Comparison of ENCODE assay signal across 21 cellular contexts in the genomic region with DNA sequence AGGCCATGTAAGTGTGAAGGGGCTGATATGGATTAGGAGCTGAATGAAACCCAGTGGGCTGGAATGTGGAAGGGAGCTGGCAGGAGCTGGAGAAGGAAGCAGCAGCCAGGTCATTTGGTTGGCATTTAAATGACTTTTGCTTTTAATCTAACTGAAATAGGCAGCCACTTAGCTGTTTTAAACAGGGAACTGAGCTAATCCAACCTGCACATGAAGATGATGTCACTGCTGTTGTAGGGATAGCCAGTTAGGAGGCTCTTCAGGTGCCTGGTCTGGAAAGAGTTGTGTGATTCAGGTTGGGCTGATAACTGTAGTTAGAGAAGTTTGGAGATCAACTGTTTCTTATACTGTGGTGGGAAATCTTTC.
DNase-seq lines count a peak whose midpoint lies in the region; ATAC-seq and TF ChIP-seq lines count a peak whose summit lies in the region.
"Had no signal": no experiment of that assay in that cellular context is flagged by ENCODE, and none has a peak within 500 bp of the region (broad histone marks: within the 10 kb centered on the region; RNA-seq: fewer than 3 reads in every experiment).

No MANE protein-coding gene starts in this region.

- H3K18ac ChIP-seq in IMR-90 (ENCODE audit: low read depth, low read length) = peak overlapping the region; percentile 88; the same call in 1 of the 2 replicates

- peak; percentile 43 for DNase-seq in IMR-90
- DNase-seq in ascending aorta (ENCODE audit: low spot score in 2 of 2) = no peak
- no peak for DNase-seq in right atrium auricular region (ENCODE audit: low spot score)
- DNase-seq in psoas muscle = no peak
- DNase-seq in NCI-H2107 treated with DMSO at 0.1 percent for 48 hours (lab: John Stamatoyannopoulos, UW; ENCODE audit: unreplicated experiment) = no peak
- DNase-seq in NCI-H446 (lab: John Stamatoyannopoulos, UW) = no peak
- no peak for DNase-seq in NCI-H1694 treated with DMSO at 0.1 percent for 48 hours (lab: John Stamatoyannopoulos, UW)
- DNase-seq: activated CD4-positive, alpha-beta T cell treated with anti-CD3 and anti-CD28 coated beads, Interleukin-2, amount 50 U/mL, for 4 hours; activated T-cell treated with anti-CD3 and anti-CD28 coated beads, Interleukin-2, amount 50 U/mL, for 24 hours; AML-193; COR-L47; effector CD8-positive, alpha-beta T cell; hippocampal formation; left colon; NCI-H1105; NCI-H748 treated with DMSO at 0.1 percent for 48 hours; Peyer's patch; spleen had no signal

- H2AK9ac ChIP-seq in IMR-90 (replicated peaks; ENCODE audit: low read depth, low read length, poor library complexity) = peak overlapping the region; percentile 0

- peak overlapping the region; percentile 7; the same call in 1 of the 2 replicates for H3K4me2 ChIP-seq in IMR-90 (ENCODE audit: low read depth, low read length)

- TF ChIP-seq POLR2A in IMR-90 (IDR thresholded peaks at IDR 0.05; ENCODE audit: low read depth, low read length) = no peak

- H3K4me1 ChIP-seq in IMR-90 (ENCODE audit: control insufficient read depth, insufficient read depth, low read length) (peaks cover 30% of the 10 kb centered on the region), ascending aorta (peaks cover 3 to 13% of the 10 kb centered on the region in 2 donors), right atrium auricular region (peaks cover 0 to 13% of the 10 kb centered on the region in 2 donors), psoas muscle (peaks cover 25% of the 10 kb centered on the region)
- H3K4me1 ChIP-seq: Peyer's patch, spleen, suprapubic skin had no signal

- peak overlapping the region; percentile 87 for H4K91ac ChIP-seq in IMR-90 (ENCODE audit: insufficient read depth, low read depth, low read length)

- no peaks in the 10 kb centered on the region for H3K79me1 ChIP-seq in IMR-90 (ENCODE audit: low read depth in 1 of 2, low read length in 2 of 2)

- ATAC-seq in IMR-90 (ENCODE audit: low read depth) (peak; percentile 13; the same call in 1 of the 2 replicates), psoas muscle (peak in 2 of 4 donors; percentile 32 to 58), GM21447 (IDR thresholded peaks at IDR 0.05; ENCODE audit: unreplicated experiment) (no peak)
- ATAC-seq: K562, left colon had no signal

- no peak for TF ChIP-seq RAD21 in IMR-90 (IDR thresholded peaks at IDR 0.05; ENCODE audit: low read length)

- H3K27ac ChIP-seq in IMR-90 (ENCODE audit: insufficient read depth, low read length) (no peak overlapping the region), ascending aorta (peak overlapping the region; percentile 33 to 55), right atrium auricular region (peak overlapping the region; percentile 60 to 88), psoas muscle (peak overlapping the region; percentile 51)
- H3K27ac ChIP-seq: Peyer's patch, spleen, suprapubic skin had no signal

- H3K9me3 ChIP-seq in IMR-90 (ENCODE audit: control insufficient read depth, insufficient read depth, low read length) = no peaks in the 10 kb centered on the region
- no peaks in the 10 kb centered on the region for H3K9me3 ChIP-seq in ascending aorta
- no peaks in the 10 kb centered on the region for H3K9me3 ChIP-seq in right atrium auricular region
- no peaks in the 10 kb centered on the region for H3K9me3 ChIP-seq in psoas muscle
- H3K9me3 ChIP-seq: Peyer's patch, spleen, suprapubic skin had no signal

- no peak overlapping the region for H2AFZ ChIP-seq in IMR-90 (replicated peaks; ENCODE audit: low read length, poor library complexity)

- peak overlapping the region; percentile 93 for H2BK20ac ChIP-seq in IMR-90 (ENCODE audit: low read depth, low read length)

- H3K9ac ChIP-seq in IMR-90 (ENCODE audit: low read depth, low read length) = no peak overlapping the region

- peak overlapping the region; percentile 19 to 78; a peak in 3 of 4 replicates for H4K8ac ChIP-seq in IMR-90 (ENCODE audit: low read depth in 2 of 2, low read length in 2 of 2)

- no peaks in the 10 kb centered on the region for H3K36me3 ChIP-seq in IMR-90 (ENCODE audit: control insufficient read depth, insufficient read depth, low read length)
- no peaks in the 10 kb centered on the region for H3K36me3 ChIP-seq in ascending aorta
- no peaks in the 10 kb centered on the region for H3K36me3 ChIP-seq in right atrium auricular region
- no peaks in the 10 kb centered on the region for H3K36me3 ChIP-seq in psoas muscle (ENCODE audit: insufficient read depth in 1 of 2, low read depth in 1 of 2)
- H3K36me3 ChIP-seq: Peyer's patch, spleen, suprapubic skin had no signal

- H3K14ac ChIP-seq in IMR-90 (replicated peaks; ENCODE audit: low read depth, low read length) = peak overlapping the region; percentile 87

- in situ Hi-C loops in IMR-90 (cut with MboI; ENCODE audit: low sequenced_read_pairs) = no loop called here

- BruUV-seq in IMR-90 (replicated peaks; lab: Mats Ljungman, UMichigan) = no TSS peak

- H2BK5ac ChIP-seq in IMR-90 (ENCODE audit: low read depth, low read length, poor library complexity, severe bottlenecking) = peak overlapping the region; percentile 68

- CTCF ChIA-PET in IMR-90 (lab: Yijun Ruan, JAX) = interaction anchor here (1.0 to 1.1 kb wide), 2 partner anchors 11 to 33 kb away, joined by 3 read pairs; no protein-coding TSS in a partner anchor

- H4K5ac ChIP-seq in IMR-90 (ENCODE audit: low read depth, low read length) = peak overlapping the region; percentile 50; the same call in 1 of the 2 replicates

- peak overlapping the region; percentile 91 for H3K23ac ChIP-seq in IMR-90 (ENCODE audit: low read depth, low read length)

- H2BK120ac ChIP-seq in IMR-90 (ENCODE audit: low read depth, low read length) = peak overlapping the region; percentile 93

- H3K27me3 ChIP-seq in IMR-90 (ENCODE audit: control insufficient read depth, insufficient read depth, low read length) (no peaks in the 10 kb centered on the region), ascending aorta (no peaks in the 10 kb centered on the region), right atrium auricular region (no peaks in the 10 kb centered on the region), psoas muscle (ENCODE audit: insufficient read depth in 3 of 3, low read length in 2 of 3) (no peaks in the 10 kb centered on the region)
- H3K27me3 ChIP-seq: Peyer's patch, spleen, suprapubic skin had no signal

- H3K4ac ChIP-seq in IMR-90 (ENCODE audit: low read depth, low read length) = peak overlapping the region; percentile 87

- no peaks in the 10 kb centered on the region for H4K20me1 ChIP-seq in IMR-90 (ENCODE audit: insufficient read depth, low read length)

- peak overlapping the region; percentile 69; the same call in 2 of the 3 replicates for H2BK15ac ChIP-seq in IMR-90 (ENCODE audit: low read depth, low read length)

- POLR2A ChIA-PET in IMR-90 (lab: Charles Lee; ENCODE audit: unreplicated experiment) = no interaction called here

- peak overlapping the region; percentile 37; the same call in 1 of the 2 replicates for H3K56ac ChIP-seq in IMR-90 (ENCODE audit: extremely low read depth, insufficient read depth, low read length)

- H3K9me1 ChIP-seq in IMR-90 (ENCODE audit: insufficient read depth, low read length) = peaks cover 17% of the 10 kb centered on the region

- dilution Hi-C loops in IMR-90 (cut with HindIII; ENCODE audit: low sequenced_read_pairs, unreplicated experiment) = no loop called here

- H3K4me3 ChIP-seq in IMR-90 (ENCODE audit: insufficient read depth, low read depth, low read length) = no peak overlapping the region
- H3K4me3 ChIP-seq in ascending aorta = no peak overlapping the region
- no peak overlapping the region for H3K4me3 ChIP-seq in right atrium auricular region
- no peak overlapping the region for H3K4me3 ChIP-seq in psoas muscle
- H3K4me3 ChIP-seq: K562, Peyer's patch, spleen, suprapubic skin had no signal

- intact Hi-C loops in IMR-90 (cut with micrococcal nuclease) = loop anchor here (5.0 kb wide), 1 partner anchor 302 kb away; the partner anchor contains the start of gene DDX60
- intact Hi-C loops in ascending aorta (cut with DNase I) = no loop called here
- intact Hi-C loops in psoas muscle (cut with DNase I) = no loop called here

- H2AK5ac ChIP-seq in IMR-90 (ENCODE audit: low read depth, low read length) = peak overlapping the region; percentile 65

- no peak for TF ChIP-seq CTCF in IMR-90 (conservative IDR thresholded peaks at IDR 0.05; ENCODE audit: low read depth, low read length)
- TF ChIP-seq CTCF in ascending aorta (IDR thresholded peaks at IDR 0.05) = no peak
- TF ChIP-seq CTCF in right atrium auricular region (IDR thresholded peaks at IDR 0.05) = no peak
- TF ChIP-seq CTCF in psoas muscle (IDR thresholded peaks at IDR 0.05) = no peak

TF ChIP-seq in IMR-90, 13 proteins besides CTCF, POLR2A, EP300 and RAD21:
- TF ChIP-seq FOS (IDR thresholded peaks at IDR 0.05; ENCODE audit: low read depth, low read length) (no peak), CHD1 (IDR thresholded peaks at IDR 0.05; ENCODE audit: low read depth, low read length) (no peak), CEBPB (IDR thresholded peaks at IDR 0.05; ENCODE audit: low read depth, low read length) (no peak), SMC3 (IDR thresholded peaks at IDR 0.05; ENCODE audit: low read depth, low read length) (no peak), NFE2L2 (IDR thresholded peaks at IDR 0.05; ENCODE audit: low read depth, low read length) (no peak), MAZ (IDR thresholded peaks at IDR 0.05; ENCODE audit: borderline replicate concordance, low read depth, low read length) (no peak), MXI1 (IDR thresholded peaks at IDR 0.05; ENCODE audit: borderline replicate concordance, low read depth, low read length) (no peak), ELK1 (IDR thresholded peaks at IDR 0.05; ENCODE audit: borderline replicate concordance, low read depth, low read length) (no peak), MAFK (IDR thresholded peaks at IDR 0.05; ENCODE audit: low read depth, low read length) (no peak)
- TF ChIP-seq, protein P1, sequence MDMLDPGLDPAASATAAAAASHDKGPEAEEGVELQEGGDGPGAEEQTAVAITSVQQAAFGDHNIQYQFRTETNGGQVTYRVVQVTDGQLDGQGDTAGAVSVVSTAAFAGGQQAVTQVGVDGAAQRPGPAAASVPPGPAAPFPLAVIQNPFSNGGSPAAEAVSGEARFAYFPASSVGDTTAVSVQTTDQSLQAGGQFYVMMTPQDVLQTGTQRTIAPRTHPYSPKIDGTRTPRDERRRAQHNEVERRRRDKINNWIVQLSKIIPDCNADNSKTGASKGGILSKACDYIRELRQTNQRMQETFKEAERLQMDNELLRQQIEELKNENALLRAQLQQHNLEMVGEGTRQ (IDR thresholded peaks at IDR 0.05; ENCODE audit: low read depth, low read length) = no peak
